ENCODE assay signal across 16 cellular contexts in the genomic region with DNA sequence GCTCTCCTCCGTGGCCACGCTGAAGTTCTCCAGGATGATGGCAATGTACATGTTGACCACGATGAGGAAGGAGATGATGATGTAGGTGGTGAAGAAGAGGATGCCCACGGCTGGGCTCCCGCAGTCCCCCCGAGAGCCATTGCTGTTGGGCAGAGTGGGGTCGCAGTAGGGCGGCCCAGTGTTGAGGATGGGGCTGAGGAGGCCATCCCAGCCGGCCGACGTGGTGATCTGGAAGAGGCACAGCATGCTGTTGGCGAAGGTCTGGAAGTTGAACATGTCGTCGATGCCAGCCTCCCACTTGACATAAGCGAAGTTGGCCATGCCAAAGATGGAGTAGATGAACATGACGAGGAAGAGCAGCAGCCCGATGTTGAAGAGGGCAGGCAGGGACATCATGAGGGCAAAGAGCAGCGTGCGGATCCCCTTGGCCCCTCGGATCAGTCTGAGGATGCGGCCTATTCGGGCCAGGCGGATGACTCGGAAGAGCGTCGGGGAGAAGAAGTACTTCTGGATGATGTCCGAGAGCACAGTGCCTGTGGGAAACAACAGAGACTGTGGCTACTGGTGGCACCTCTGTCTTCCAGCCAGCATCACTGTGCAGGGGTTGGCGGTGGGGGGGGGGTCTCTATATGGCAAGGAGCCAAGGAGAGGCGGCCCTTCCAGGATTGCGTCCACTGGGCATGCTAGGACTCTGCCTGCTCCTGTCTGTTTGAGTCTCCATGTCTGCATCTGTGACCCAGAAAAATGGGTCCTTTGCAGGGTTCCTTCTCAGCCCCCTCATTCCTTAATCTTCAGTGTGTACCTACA.
"Had no signal": no experiment of that assay in that cellular context is flagged by ENCODE, and none has a peak within 500 bp of the region (broad histone marks: within the 10 kb centered on the region; RNA-seq: fewer than 3 reads in every experiment).

No MANE protein-coding gene starts in this region.

- DNase-seq: activated CD4-positive, alpha-beta T cell treated with anti-CD3 and anti-CD28 coated beads for 36 hours; activated gamma-delta T cell; activated naive CD8-positive, alpha-beta T cell treated with anti-CD3 and anti-CD28 coated beads for 36 hours; activated T-cell treated with anti-CD3 and anti-CD28 coated beads, Interleukin-2, amount 50 U/mL, for 4 hours; amygdala; body of pancreas; effector memory CD4-positive, alpha-beta T cell; foreskin keratinocyte; glutamatergic neuron; hypothalamus; kidney glomerular epithelial cell; stimulated activated CD4-positive, alpha-beta T cell treated with anti-CD3 and anti-CD28 coated beads, Interleukin-12 subunit alpha, Interleukin-12 subunit beta, amount 100 ng/mL, for 4 hours; stimulated activated naive B cell treated with anti-CD40 and anti-IgM and Interleukin-4, amounts not matched to agents 10 μg/mL and 1 μg/mL and 100 μg/mL, for 72 hours; tibial artery had no signal

- H3K27me3 ChIP-seq: body of pancreas, foreskin keratinocyte, pancreas, tibial artery had no signal

- H3K4me1 ChIP-seq: body of pancreas, foreskin keratinocyte, pancreas, tibial artery had no signal

- H3K27me3 Mint-ChIP-seq: activated CD4-positive, alpha-beta T cell treated with anti-CD3 and anti-CD28 coated beads for 36 hours; activated naive CD8-positive, alpha-beta T cell treated with anti-CD3 and anti-CD28 coated beads for 36 hours had no signal

- H3K36me3 ChIP-seq: pancreas, tibial artery had no signal

- H3K4me3 Mint-ChIP-seq: activated CD4-positive, alpha-beta T cell treated with anti-CD3 and anti-CD28 coated beads for 36 hours; activated naive CD8-positive, alpha-beta T cell treated with anti-CD3 and anti-CD28 coated beads for 36 hours; activated T-cell treated with anti-CD3 and anti-CD28 coated beads, Interleukin-2, amount 50 U/mL, for 4 hours; central memory CD8-positive, alpha-beta T cell; stimulated activated naive B cell treated with anti-CD40 and anti-IgM and Interleukin-4, amounts not matched to agents 10 μg/mL and 1 μg/mL and 100 μg/mL, for 72 hours had no signal

- H3K9me3 ChIP-seq: body of pancreas, pancreas, tibial artery had no signal

- H3K27ac Mint-ChIP-seq: activated CD4-positive, alpha-beta T cell treated with anti-CD3 and anti-CD28 coated beads for 36 hours; activated naive CD8-positive, alpha-beta T cell treated with anti-CD3 and anti-CD28 coated beads for 36 hours; stimulated activated naive B cell treated with anti-CD40 and anti-IgM and Interleukin-4, amounts not matched to agents 10 μg/mL and 1 μg/mL and 100 μg/mL, for 72 hours had no signal

- ATAC-seq: activated CD4-positive, alpha-beta T cell treated with anti-CD3 and anti-CD28 coated beads for 36 hours; activated T-cell treated with anti-CD3 and anti-CD28 coated beads, Interleukin-2, amount 50 U/mL, for 4 hours; body of pancreas; foreskin keratinocyte; pancreas; stimulated activated naive B cell treated with anti-CD40 and anti-IgM and Interleukin-4, amounts not matched to agents 10 μg/mL and 1 μg/mL and 100 μg/mL, for 72 hours had no signal

- H3K4me3 ChIP-seq: body of pancreas, pancreas, tibial artery had no signal

- H3K36me3 Mint-ChIP-seq: activated naive CD8-positive, alpha-beta T cell treated with anti-CD3 and anti-CD28 coated beads for 36 hours; stimulated activated naive B cell treated with anti-CD40 and anti-IgM and Interleukin-4, amounts not matched to agents 10 μg/mL and 1 μg/mL and 100 μg/mL, for 72 hours had no signal

- H3K27ac ChIP-seq: body of pancreas, foreskin keratinocyte, pancreas, tibial artery had no signal

- H3K4me1 Mint-ChIP-seq: activated CD4-positive, alpha-beta T cell treated with anti-CD3 and anti-CD28 coated beads for 36 hours; activated naive CD8-positive, alpha-beta T cell treated with anti-CD3 and anti-CD28 coated beads for 36 hours; central memory CD8-positive, alpha-beta T cell; stimulated activated naive B cell treated with anti-CD40 and anti-IgM and Interleukin-4, amounts not matched to agents 10 μg/mL and 1 μg/mL and 100 μg/mL, for 72 hours had no signal

- H3K9me3 Mint-ChIP-seq: activated naive CD8-positive, alpha-beta T cell treated with anti-CD3 and anti-CD28 coated beads for 36 hours; central memory CD8-positive, alpha-beta T cell had no signal
